12 cellular contexts compared by ENCODE assay signal in genomic region chr14:53962954-53963490, GRCh38. TPM values are rescaled to one million over a fixed set of nuclear protein-coding genes. Genes with fewer than 3 reads are reported as not detected.
DNase-seq lines count a peak whose midpoint lies in the region; FAIRE-seq and TF ChIP-seq lines count a peak whose summit lies in the region.
"Had no signal": no experiment of that assay in that cellular context is flagged by ENCODE, and none has a peak within 500 bp of the region (broad histone marks: within the 10 kb centered on the region; RNA-seq: fewer than 3 reads in every experiment).

No MANE protein-coding gene starts in this region.

- no peak overlapping the region for H3K27ac ChIP-seq in kidney (ENCODE audit: low read depth in 2 of 2, low read length in 2 of 2)

- H3K4me3 ChIP-seq in cardiac fibroblast (replicated peaks in 1 of 2; ENCODE audit: low read depth in 2 of 2, low read length in 2 of 2) (peak overlapping the region; percentile 1 to 37), kidney (ENCODE audit: low read length in 2 of 2) (peak overlapping the region; percentile 43 to 61), retinal pigment epithelial cell (ENCODE audit: low read length) (peak overlapping the region; percentile 39)

- H3K36me3 ChIP-seq in ES-I3 (ENCODE audit: insufficient read depth, low read length), result no peaks in the 10 kb centered on the region
- no peaks in the 10 kb centered on the region for H3K36me3 ChIP-seq in kidney (ENCODE audit: control insufficient read depth in 1 of 2, insufficient read depth in 2 of 2, low read length in 2 of 2)

- DNase-seq in cardiac fibroblast (ENCODE audit: low read depth in 2 of 2) (no peak), kidney (no peak), retinal pigment epithelial cell (ENCODE audit: low read depth) (no peak), NCI-H774 (lab: John Stamatoyannopoulos, UW) (no peak), cerebellar nuclear complex (lab: John Stamatoyannopoulos, UW) (no peak), HuH-7 (ENCODE audit: low spot score) (no peak)
- no peak for DNase-seq in stimulated activated CD8-positive, alpha-beta memory T cell treated with anti-CD3 and anti-CD28 coated beads, Interleukin-4, amount 100 ng/mL, for 48 hours
- DNase-seq: anterior cingulate cortex; CD4-positive, CD25-positive, alpha-beta regulatory T cell; natural killer cell; NCI-H2029 treated with DMSO at 0.1 percent for 48 hours had no signal

- no peak for FAIRE-seq in kidney (lab: Jason Lieb, UNC)

- no peaks in the 10 kb centered on the region for H3K9me3 ChIP-seq in ES-I3 (ENCODE audit: control insufficient read depth, insufficient read depth, low read length)
- H3K9me3 ChIP-seq in kidney (ENCODE audit: control insufficient read depth in 1 of 2, low read length in 2 of 2), result no peaks in the 10 kb centered on the region

- TF ChIP-seq CTCF in cardiac fibroblast (IDR thresholded peaks at IDR 0.05; ENCODE audit: low read depth, low read length), result no peak
- no peak for TF ChIP-seq CTCF in kidney (IDR thresholded peaks at IDR 0.05; ENCODE audit: borderline replicate concordance, extremely low read depth, insufficient read depth)
- TF ChIP-seq CTCF in retinal pigment epithelial cell (conservative IDR thresholded peaks at IDR 0.05; ENCODE audit: low read depth, low read length), result no peak

- peak overlapping the region; percentile 49; the same call in 1 of the 2 replicates for H3K9ac ChIP-seq in ES-I3 (ENCODE audit: low read depth, low read length)
- peak overlapping the region in 1 of 2 donors; percentile 47 for H3K9ac ChIP-seq in kidney (ENCODE audit: low read length in 2 of 2)

- intact Hi-C loops in kidney (cut with DNase I), result no loop called here

- H3K4me1 ChIP-seq in ES-I3 (ENCODE audit: insufficient read depth, low read length) (peaks cover 10% of the 10 kb centered on the region; the same call in 1 of the 2 replicates), kidney (ENCODE audit: control insufficient read depth in 1 of 2, insufficient read depth in 1 of 2, low read depth in 1 of 2, low read length in 2 of 2) (peaks cover 5 to 8% of the 10 kb centered on the region in 2 donors)

RNA-seq across cellular contexts. Expression of gene BMP4, which starts 6.4 kb away (rescaled TPM):
- total RNA-seq in kidney, result 11.2 TPM
- 9.9 TPM for polyA plus RNA-seq in kidney (ENCODE audit: insufficient read depth, low read depth, low replicate concordance)
- total RNA-seq: CD4-positive, CD25-positive, alpha-beta regulatory T cell had no signal
